In genomic region chr3:169809230-169809795, GRCh38 we compare ENCODE assay signal across 2 cellular contexts.
TF ChIP-seq lines count a peak whose summit lies in the region.

No MANE protein-coding gene starts in this region.

TF ChIP-seq in SK-N-SH, 30 proteins besides CTCF, POLR2A, EP300 and RAD21 (continued from another document):
- no peak for TF ChIP-seq NFIC (IDR thresholded peaks at IDR 0.05; ENCODE audit: borderline replicate concordance)

TF ChIP-seq in SK-N-SH treated with all-trans-retinoic acid at 6 μM for 48 hours, 23 proteins besides CTCF, POLR2A, EP300 and RAD21 (continued from another document):
- TF ChIP-seq CSRNP3 (CRISPR knock-in tag; IDR thresholded peaks at IDR 0.05) (no peak), ZFP30 (CRISPR knock-in tag; IDR thresholded peaks at IDR 0.05) (no peak), PATZ1 (CRISPR knock-in tag; IDR thresholded peaks at IDR 0.05; ENCODE audit: borderline replicate concordance) (no peak), ZNF565 (CRISPR knock-in tag; conservative IDR thresholded peaks at IDR 0.05; ENCODE audit: low read depth) (no peak), SNAI2 (CRISPR knock-in tag; IDR thresholded peaks at IDR 0.05) (no peak), POU6F1 (CRISPR knock-in tag; IDR thresholded peaks at IDR 0.05; ENCODE audit: borderline replicate concordance, low read depth) (no peak), ZNF70 (CRISPR knock-in tag; IDR thresholded peaks at IDR 0.05) (no peak), ARNTL (CRISPR knock-in tag; IDR thresholded peaks at IDR 0.05; ENCODE audit: borderline replicate concordance, low read depth) (no peak), TCF4 (CRISPR knock-in tag; IDR thresholded peaks at IDR 0.05; ENCODE audit: borderline replicate concordance) (no peak), ZFP3 (CRISPR knock-in tag; IDR thresholded peaks at IDR 0.05) (no peak), ZC3H10 (CRISPR knock-in tag; IDR thresholded peaks at IDR 0.05) (no peak), ESRRG (CRISPR knock-in tag; IDR thresholded peaks at IDR 0.05) (no peak), PPARA (CRISPR knock-in tag; IDR thresholded peaks at IDR 0.05; ENCODE audit: borderline replicate concordance) (no peak), ZNF8 (CRISPR knock-in tag; IDR thresholded peaks at IDR 0.05) (no peak), OSR1 (CRISPR knock-in tag; IDR thresholded peaks at IDR 0.05) (no peak), BACH2 (CRISPR knock-in tag; IDR thresholded peaks at IDR 0.05; ENCODE audit: borderline replicate concordance) (no peak), CSDC2 (CRISPR knock-in tag; IDR thresholded peaks at IDR 0.05) (no peak), GLIS3 (CRISPR knock-in tag; IDR thresholded peaks at IDR 0.05) (no peak)
